8 cellular contexts compared by ENCODE assay signal in the genomic region with DNA sequence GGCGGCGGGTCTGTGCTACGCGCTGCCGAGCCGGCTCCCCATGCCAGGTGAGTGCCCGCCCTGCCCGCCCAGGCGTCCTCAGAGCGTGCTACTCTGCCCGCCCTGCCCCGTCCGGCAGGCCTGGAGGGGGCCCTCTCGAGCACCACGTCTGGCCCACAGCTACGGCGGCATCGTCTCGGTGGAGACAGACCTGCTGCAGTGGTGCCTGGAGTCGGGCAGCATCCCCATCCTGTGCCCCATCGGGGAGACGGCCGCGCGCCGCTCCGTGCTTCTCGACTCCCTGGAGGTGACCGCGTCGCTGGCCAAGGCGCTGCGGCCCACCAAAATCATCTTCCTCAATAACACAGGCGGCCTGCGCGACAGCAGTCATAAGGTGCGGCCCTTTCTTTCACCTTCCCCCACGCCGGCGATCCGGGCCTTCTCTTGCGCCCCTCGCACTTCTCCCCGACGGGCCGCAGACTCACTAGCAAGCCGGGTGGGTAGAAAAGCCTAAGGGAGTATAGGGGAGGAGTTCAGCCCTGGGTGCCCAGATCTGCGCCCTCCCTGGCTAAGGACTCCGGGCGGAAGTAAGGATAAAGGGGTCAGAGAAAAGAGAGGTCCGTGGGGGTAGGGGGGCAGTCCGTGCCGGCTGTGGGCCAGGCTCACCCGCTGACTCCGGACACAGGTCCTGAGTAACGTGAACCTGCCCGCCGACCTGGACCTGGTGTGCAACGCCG. TPM values are rescaled to one million over a fixed set of nuclear protein-coding genes. Genes with fewer than 3 reads are reported as not detected.
DNase-seq lines count a peak whose midpoint lies in the region; ATAC-seq, FAIRE-seq and TF ChIP-seq lines count a peak whose summit lies in the region.

No MANE protein-coding gene starts in this region.

- peak overlapping the region; percentile 30 for H3K27ac Mint-ChIP-seq in activated B cell treated with CpG ODN at 0.5 μM for 24 hours

- H3K27me3 Mint-ChIP-seq in activated B cell treated with CpG ODN at 0.5 μM for 24 hours: peaks cover 15% of the 10 kb centered on the region

- H3K4me3 ChIP-seq in BE2C (ENCODE audit: low read depth, low read length) (peak overlapping the region; percentile 74), HEK293 (ENCODE audit: low read depth, low read length) (peak overlapping the region; percentile 46), mucosa of descending colon (peak overlapping the region; percentile 24), tibial nerve (peak overlapping the region; percentile 22 to 62 (median 45))

- CTCF ChIA-PET in HEK293 (lab: Yijun Ruan, JAX) (interaction anchor here (0.6 to 4.7 kb wide), 7 partner anchors 9 to 163 kb away, joined by 3 to 28 read pairs (median 5); no protein-coding TSS in a partner anchor), activated B cell treated with CpG ODN at 0.5 μM for 24 hours (lab: Charles Lee) (interaction anchor here (1.0 to 1.2 kb wide), 2 partner anchors 36 to 96 kb away, joined by 3 read pairs; no protein-coding TSS in a partner anchor)

- peaks cover 5% of the 10 kb centered on the region for H3K36me3 ChIP-seq in BE2C
- peaks cover 0 to 6% of the 10 kb centered on the region in 2 experiments; a peak in 1 of 3 replicates for H3K36me3 ChIP-seq in HEK293 (ENCODE audit: control insufficient read depth in 2 of 2, insufficient read depth in 1 of 2, low read length in 2 of 2)
- H3K36me3 ChIP-seq in mucosa of descending colon (ENCODE audit: low read depth): no peaks in the 10 kb centered on the region
- peaks cover 0 to 16% (median 0%) of the 10 kb centered on the region in 3 donors for H3K36me3 ChIP-seq in tibial nerve

- peaks cover 7% of the 10 kb centered on the region for H3K36me3 Mint-ChIP-seq in activated B cell treated with CpG ODN at 0.5 μM for 24 hours (ENCODE audit: low read depth)

- H3K27me3 ChIP-seq in BE2C (peaks cover 23% of the 10 kb centered on the region), tibial nerve (peaks cover 3 to 65% of the 10 kb centered on the region in 2 donors)

- peak overlapping the region; percentile 90 for H3K4me3 Mint-ChIP-seq in activated B cell treated with CpG ODN at 0.5 μM for 24 hours

- peaks cover 24% of the 10 kb centered on the region for H3K4me1 Mint-ChIP-seq in activated B cell treated with CpG ODN at 0.5 μM for 24 hours

- intact Hi-C loops in activated B cell treated with CpG ODN at 0.5 μM for 24 hours (cut with micrococcal nuclease): loop anchor here (1.0 to 5.0 kb wide), 5 partner anchors 8 to 227 kb away; partner anchors contain the start of genes DUSP3, G6PC3, HDAC5 and MPP2
- intact Hi-C loops in mucosa of descending colon (cut with DNase I, micrococcal nuclease): no loop called here

- POLR2A ChIA-PET in HEK293 (lab: Yijun Ruan, JAX): interaction anchor here (0.5 to 1.7 kb wide), 10 partner anchors 9 to 963 kb away, joined by 3 to 7 read pairs (median 4); partner anchors contain the start of genes TMEM101 and TMUB2
- POLR2A ChIA-PET in activated B cell treated with CpG ODN at 0.5 μM for 24 hours (lab: Charles Lee): interaction anchor here (0.6 kb wide), 1 partner anchor 211 kb away, joined by 3 read pairs; no protein-coding TSS in a partner anchor

- H3K27ac ChIP-seq in HEK293 (ENCODE audit: extremely low read depth, low read depth, low read length): peak overlapping the region; percentile 27; the same call in 1 of the 2 replicates
- peak overlapping the region in 2 of 4 donors; percentile 61 to 69 for H3K27ac ChIP-seq in tibial nerve

- WGBS in tibial nerve, 2 donors: 0 to 4% methylated on average over 16 to 50 of the region's 60 CpGs

- H3K4me1 ChIP-seq in BE2C: peaks cover 5% of the 10 kb centered on the region
- peaks cover 7% of the 10 kb centered on the region for H3K4me1 ChIP-seq in HEK293 (ENCODE audit: control insufficient read depth, insufficient read depth, low read length)
- peaks cover 36% of the 10 kb centered on the region for H3K4me1 ChIP-seq in mucosa of descending colon (ENCODE audit: low read depth)
- H3K4me1 ChIP-seq in tibial nerve: peaks cover 0 to 42% (median 31%) of the 10 kb centered on the region in 4 donors

- ATAC-seq in activated B cell treated with CpG ODN at 0.5 μM for 24 hours (ENCODE audit: low read depth): peak; percentile 11
- peak; percentile 72 for ATAC-seq in mucosa of descending colon
- ATAC-seq in HG02588 (IDR thresholded peaks at IDR 0.05; ENCODE audit: unreplicated experiment): no peak

- H3K9me3 ChIP-seq in BE2C (no peaks in the 10 kb centered on the region), HEK293 (ENCODE audit: control insufficient read depth, insufficient read depth, low read depth, low read length) (no peaks in the 10 kb centered on the region), mucosa of descending colon (no peaks in the 10 kb centered on the region), tibial nerve (no peaks in the 10 kb centered on the region)

- FAIRE-seq in GM19239 (lab: Jason Lieb, UNC): no peak

- no peak for TF ChIP-seq EP300 in tibial nerve (IDR thresholded peaks at IDR 0.05)

- H3K9me3 Mint-ChIP-seq in activated B cell treated with CpG ODN at 0.5 μM for 24 hours: no peaks in the 10 kb centered on the region

- TF ChIP-seq CTCF in BE2C (IDR thresholded peaks at IDR 0.05; ENCODE audit: low read depth, low read length) (peak; percentile 23; the same call in 1 of the 2 replicates), HEK293 (tag by site-specific recombination; IDR thresholded peaks at IDR 0.05) (no peak), activated B cell treated with CpG ODN at 0.5 μM for 24 hours (IDR thresholded peaks at IDR 0.05) (no peak), mucosa of descending colon (IDR thresholded peaks at IDR 0.05) (no peak), tibial nerve (IDR thresholded peaks at IDR 0.05) (peak in 1 of 5 experiments; percentile 10)

- DNase-seq in BE2C: peak; percentile 68
- DNase-seq in activated B cell treated with CpG ODN at 0.5 μM for 24 hours: peak; percentile 49
- peak; percentile 9 for DNase-seq in effector CD8-positive, alpha-beta T cell (lab: John Stamatoyannopoulos, UW)
- DNase-seq in mucosa of descending colon: peak; percentile 74 to 83 (median 82)
- no peak for DNase-seq in tibial nerve (ENCODE audit: low spot score in 2 of 2)
- DNase-seq in GM19239 (ENCODE audit: insufficient read length, low spot score): no peak

- no peak for TF ChIP-seq POLR2A in tibial nerve (IDR thresholded peaks at IDR 0.05)

TF ChIP-seq in HEK293, 187 proteins besides CTCF, POLR2A, EP300 and RAD21:
- no peak for TF ChIP-seq OSR2 (tag by site-specific recombination; IDR thresholded peaks at IDR 0.05)
- TF ChIP-seq ZNF157 (tag by site-specific recombination; IDR thresholded peaks at IDR 0.05): no peak
- TF ChIP-seq, protein P1, sequence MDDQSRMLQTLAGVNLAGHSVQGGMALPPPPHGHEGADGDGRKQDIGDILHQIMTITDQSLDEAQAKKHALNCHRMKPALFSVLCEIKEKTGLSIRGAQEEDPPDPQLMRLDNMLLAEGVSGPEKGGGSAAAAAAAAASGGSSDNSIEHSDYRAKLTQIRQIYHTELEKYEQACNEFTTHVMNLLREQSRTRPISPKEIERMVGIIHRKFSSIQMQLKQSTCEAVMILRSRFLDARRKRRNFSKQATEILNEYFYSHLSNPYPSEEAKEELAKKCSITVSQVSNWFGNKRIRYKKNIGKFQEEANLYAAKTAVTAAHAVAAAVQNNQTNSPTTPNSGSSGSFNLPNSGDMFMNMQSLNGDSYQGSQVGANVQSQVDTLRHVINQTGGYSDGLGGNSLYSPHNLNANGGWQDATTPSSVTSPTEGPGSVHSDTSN (CRISPR knock-in tag; IDR thresholded peaks at IDR 0.05): peak; percentile 30; the same call in 1 of the 2 replicates
- TF ChIP-seq ZNF138 (tag by site-specific recombination; IDR thresholded peaks at IDR 0.05; ENCODE audit: borderline replicate concordance): no peak

RNA-seq across cellular contexts. Expression of gene NAGS, which starts 1.6 kb away (rescaled TPM):
- 0.86 TPM for polyA plus RNA-seq in BE2C (2012; ENCODE audit: insufficient read depth, insufficient read length, low read depth)
- total RNA-seq in activated B cell treated with CpG ODN at 0.5 μM for 24 hours (1.0 and 1.2 TPM in 2 replicates), mucosa of descending colon (10 to 100 TPM in 1 of 3 donors, 1 to 10 TPM in 2; 6.1 to 21.4 (median 7.0) TPM), tibial nerve (1 to 10 TPM in 3 of 4 donors, under 1 TPM in 1; 0.84 to 7.2 (median 1.8) TPM)

RNA-seq across cellular contexts. Expression of gene TMEM101, which starts 8.7 kb away (rescaled TPM):
- 67.5 TPM for polyA plus RNA-seq in BE2C (2012; ENCODE audit: insufficient read depth, insufficient read length, low read depth)
- total RNA-seq in activated B cell treated with CpG ODN at 0.5 μM for 24 hours (23.0 and 24.6 TPM in 2 replicates), mucosa of descending colon (10 to 100 TPM; 23.0 to 27.7 (median 23.8) TPM), tibial nerve (10 to 100 TPM; 28.6 to 41.2 (median 34.5) TPM)

RNA-seq across cellular contexts. Expression of gene PYY, which starts 52.3 kb away (rescaled TPM):
- 4.2 TPM for polyA plus RNA-seq in BE2C (2012; ENCODE audit: insufficient read depth, insufficient read length, low read depth)
- total RNA-seq in activated B cell treated with CpG ODN at 0.5 μM for 24 hours (not detected in 2 replicates), mucosa of descending colon (100 to 1,000 TPM in 1 of 3 donors, 10 to 100 TPM in 2; 22.0 to 141 (median 55.4) TPM), tibial nerve (1 to 10 TPM in 1 of 4 donors, not detected in 3; 2.0 TPM)

Comparison
In these comparisons a context has a peak if more than half of its experiments do, and no peak if none do; other contexts are left out.
1. DNase-seq: peak in BE2C (single experiment), activated B cell treated with CpG ODN at 0.5 μM for 24 hours (single experiment), effector CD8-positive, alpha-beta T cell (single experiment) and mucosa of descending colon (3 of 3); none in tibial nerve (0 of 2) and GM19239 (single experiment).
2. H3K4me3 ChIP-seq: peak in every context shown above with its lines; median percentile 74 in BE2C; 46 in HEK293; 45 in tibial nerve; 24 in mucosa of descending colon.
3. RNA of gene PYY, which starts 52.3 kb away (total RNA-seq): 22.0 to 141 TPM in mucosa of descending colon; not detected in activated B cell treated with CpG ODN at 0.5 μM for 24 hours and 2.0 TPM in tibial nerve; every median in the first group is over 4 times any median in the second.